ENCODE assay signal across 36 cellular contexts in the genomic region with DNA sequence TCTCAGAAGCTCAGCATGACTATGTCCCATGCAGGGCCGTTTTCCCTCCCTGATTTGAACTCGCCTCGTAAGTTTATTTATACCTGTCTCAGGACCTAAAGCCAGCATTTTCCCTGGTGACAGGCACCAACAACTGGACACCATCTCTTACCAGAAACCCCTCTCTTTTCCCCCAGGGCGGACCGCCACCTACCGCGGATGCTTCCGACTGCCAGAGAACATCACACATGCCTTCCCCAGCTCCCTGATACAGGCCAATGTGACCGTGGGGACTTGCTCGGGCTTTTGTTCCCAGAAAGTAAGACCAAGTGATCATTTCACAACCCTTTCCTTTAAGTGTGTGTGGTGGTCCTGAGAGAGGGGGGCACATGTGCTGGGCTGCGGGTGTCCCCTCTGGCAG. TPM values are rescaled to one million over a fixed set of nuclear protein-coding genes. Genes with fewer than 3 reads are reported as not detected.
"Had no signal": no experiment of that assay in that cellular context is flagged by ENCODE, and none has a peak within 500 bp of the region (broad histone marks: within the 10 kb centered on the region; RNA-seq: fewer than 3 reads in every experiment).

No MANE protein-coding gene starts in this region.

- H3K9me3 Mint-ChIP-seq: activated CD4-positive, alpha-beta memory T cell treated with anti-CD3 and anti-CD28 coated beads for 36 hours; activated CD4-positive, alpha-beta T cell treated with anti-CD3 and anti-CD28 coated beads, Interleukin-2, amount 10 ng/mL, durations not matched to agents 24 days and 14 days; activated naive CD4-positive, alpha-beta T cell treated with anti-CD3 and anti-CD28 coated beads, Interleukin-2, amount 10 ng/mL, durations not matched to agents 7 days and 5 days; activated naive CD4-positive, alpha-beta T cell treated with anti-CD3 and anti-CD28 coated beads, Interleukin-2, amount 50 U/mL, for 72 hours; activated naive CD8-positive, alpha-beta T cell treated with anti-CD3 and anti-CD28 coated beads, Interleukin-2, amount 10 ng/mL, durations not matched to agents 7 days and 5 days; activated T-helper 1 cell treated with anti-CD3 and anti-CD28 coated beads, Interleukin-12 subunit alpha, Interleukin-12 subunit beta, Interleukin-2, Interleukin-4 antibody, amounts not matched to agents 30 ng/mL and 10 ng/mL and 1 ng/mL, durations not matched to agents 14 hours and 24 hours and 36 hours; activated T-helper 2 cell treated with anti-CD3 and anti-CD28 coated beads, Interferon-gamma antibody, Interleukin-2, Interleukin-4, amounts not matched to agents 10 μg/mL and 5 μg/mL and 100 μg/mL, durations not matched to agents 14 hours and 24 hours and 36 hours; brain; dendritic cell treated with granulocyte-macrophage colony-stimulating factor and Interleukin-4, amounts not matched to agents 40 ng/mL and 50 ng/mL, for 4 days; endodermal cell; T-helper 2 cell treated with Interferon-gamma antibody and Interleukin-4, amounts not matched to agents 5 μg/mL and 100 μg/mL, for 36 hours had no signal

- H3K4me3 ChIP-seq: ascending aorta, breast epithelium, cardiac muscle cell, coronary artery, dorsolateral prefrontal cortex, esophagus muscularis mucosa, gastroesophageal sphincter had no signal

- H3K4me1 Mint-ChIP-seq: activated CD4-positive, alpha-beta T cell treated with anti-CD3 and anti-CD28 coated beads for 36 hours; activated CD4-positive, alpha-beta T cell treated with anti-CD3 and anti-CD28 coated beads, Interleukin-2, amount 10 ng/mL, durations not matched to agents 24 days and 14 days; activated CD8-positive, alpha-beta memory T cell treated with anti-CD3 and anti-CD28 coated beads, Interleukin-2, amount 10 ng/mL, durations not matched to agents 7 days and 5 days; activated naive CD4-positive, alpha-beta T cell treated with anti-CD3 and anti-CD28 coated beads, Interleukin-2, amount 10 ng/mL, durations not matched to agents 7 days and 5 days; activated naive CD8-positive, alpha-beta T cell treated with anti-CD3 and anti-CD28 coated beads, Interleukin-2, amount 10 ng/mL, durations not matched to agents 7 days and 5 days; T-helper 17 cell had no signal

- H3K36me3 Mint-ChIP-seq: activated CD4-positive, alpha-beta memory T cell treated with anti-CD3 and anti-CD28 coated beads for 36 hours; activated CD8-positive, alpha-beta memory T cell treated with anti-CD3 and anti-CD28 coated beads, Interleukin-2, amount 10 ng/mL, durations not matched to agents 7 days and 5 days; activated naive CD4-positive, alpha-beta T cell treated with anti-CD3 and anti-CD28 coated beads, Interleukin-2, amount 10 ng/mL, durations not matched to agents 7 days and 5 days; activated naive CD4-positive, alpha-beta T cell treated with anti-CD3 and anti-CD28 coated beads, Interleukin-2, amount 50 U/mL, for 72 hours; activated naive CD8-positive, alpha-beta T cell treated with anti-CD3 and anti-CD28 coated beads, Interleukin-2, amount 10 ng/mL, durations not matched to agents 7 days and 5 days had no signal

- H3K27me3 Mint-ChIP-seq: activated CD4-positive, alpha-beta T cell treated with anti-CD3 and anti-CD28 coated beads for 36 hours; activated CD4-positive, alpha-beta T cell treated with anti-CD3 and anti-CD28 coated beads, Interleukin-2, amount 10 ng/mL, durations not matched to agents 24 days and 14 days; activated CD8-positive, alpha-beta memory T cell treated with anti-CD3 and anti-CD28 coated beads, Interleukin-2, amount 10 ng/mL, durations not matched to agents 7 days and 5 days; activated naive CD8-positive, alpha-beta T cell treated with anti-CD3 and anti-CD28 coated beads, Interleukin-2, amount 10 ng/mL, durations not matched to agents 7 days and 5 days had no signal

- H3K27me3 ChIP-seq: ascending aorta, breast epithelium, dorsolateral prefrontal cortex, esophagus muscularis mucosa, foreskin keratinocyte, gastroesophageal sphincter had no signal

- H3K9me3 ChIP-seq: ascending aorta, breast epithelium, esophagus muscularis mucosa, gastroesophageal sphincter had no signal

- H3K27ac ChIP-seq: ascending aorta, breast epithelium, cardiac muscle cell, coronary artery, dorsolateral prefrontal cortex, esophagus muscularis mucosa, foreskin keratinocyte, gastroesophageal sphincter had no signal

- H3K36me3 ChIP-seq: ascending aorta, breast epithelium, cardiac muscle cell had no signal

- H3K4me3 Mint-ChIP-seq: activated CD4-positive, alpha-beta memory T cell treated with anti-CD3 and anti-CD28 coated beads for 36 hours; activated CD4-positive, alpha-beta T cell treated with anti-CD3 and anti-CD28 coated beads for 36 hours; activated CD4-positive, alpha-beta T cell treated with anti-CD3 and anti-CD28 coated beads, Interleukin-2, amount 10 ng/mL, durations not matched to agents 24 days and 14 days; activated CD8-positive, alpha-beta memory T cell treated with anti-CD3 and anti-CD28 coated beads, Interleukin-2, amount 10 ng/mL, durations not matched to agents 7 days and 5 days; activated CD8-positive, alpha-beta T cell treated with anti-CD3 and anti-CD28 coated beads, Interleukin-2, amount 10 ng/mL, durations not matched to agents 7 days and 5 days; activated naive CD4-positive, alpha-beta T cell treated with anti-CD3 and anti-CD28 coated beads, Interleukin-2, amount 10 ng/mL, durations not matched to agents 7 days and 5 days; activated naive CD8-positive, alpha-beta T cell treated with anti-CD3 and anti-CD28 coated beads, Interleukin-2, amount 10 ng/mL, durations not matched to agents 7 days and 5 days; activated T-helper 1 cell treated with anti-CD3 and anti-CD28 coated beads, Interleukin-12 subunit alpha, Interleukin-12 subunit beta, Interleukin-2, Interleukin-4 antibody, amounts not matched to agents 30 ng/mL and 10 ng/mL and 1 ng/mL, durations not matched to agents 14 hours and 24 hours and 36 hours; brain; dendritic cell treated with granulocyte-macrophage colony-stimulating factor and Interleukin-4, amounts not matched to agents 40 ng/mL and 50 ng/mL, for 4 days; endodermal cell; T-helper 17 cell; T-helper 2 cell treated with Interferon-gamma antibody and Interleukin-4, amounts not matched to agents 5 μg/mL and 100 μg/mL, for 36 hours had no signal

- ATAC-seq: activated CD4-positive, alpha-beta T cell treated with anti-CD3 and anti-CD28 coated beads for 36 hours; activated CD8-positive, alpha-beta memory T cell treated with anti-CD3 and anti-CD28 coated beads, Interleukin-2, amount 10 ng/mL, durations not matched to agents 7 days and 5 days; activated CD8-positive, alpha-beta T cell treated with anti-CD3 and anti-CD28 coated beads, Interleukin-2, amount 10 ng/mL, durations not matched to agents 7 days and 5 days; activated naive CD4-positive, alpha-beta T cell treated with anti-CD3 and anti-CD28 coated beads, Interleukin-2, amount 50 U/mL, for 72 hours; foreskin keratinocyte; gastroesophageal sphincter; T-helper 17 cell had no signal

- H3K4me1 ChIP-seq: ascending aorta, breast epithelium, foreskin keratinocyte, gastroesophageal sphincter had no signal

- DNase-seq: activated CD4-positive, alpha-beta memory T cell treated with anti-CD3 and anti-CD28 coated beads for 36 hours; activated CD4-positive, alpha-beta T cell treated with anti-CD3 and anti-CD28 coated beads for 36 hours; activated CD4-positive, alpha-beta T cell treated with anti-CD3 and anti-CD28 coated beads, Interleukin-2, amount 10 ng/mL, durations not matched to agents 24 days and 14 days; activated CD4-positive, CD25-positive, alpha-beta regulatory T cell; activated CD4-positive, CD25-positive, alpha-beta regulatory T cell treated with anti-CD3 and anti-CD28 coated beads, Interleukin-2, amount 50 U/mL, for 72 hours; activated CD8-positive, alpha-beta memory T cell treated with anti-CD3 and anti-CD28 coated beads, Interleukin-2, amount 10 ng/mL, durations not matched to agents 7 days and 5 days; activated CD8-positive, alpha-beta memory T cell treated with anti-CD3 and anti-CD28 coated beads, Interleukin-2, amount 50 U/mL, for 4 hours; activated CD8-positive, alpha-beta T cell treated with anti-CD3 and anti-CD28 coated beads, Interleukin-2, amount 10 ng/mL, durations not matched to agents 7 days and 5 days; activated gamma-delta T cell; activated naive CD4-positive, alpha-beta T cell; activated naive CD4-positive, alpha-beta T cell treated with anti-CD3 and anti-CD28 coated beads, Interleukin-2, amount 10 ng/mL, durations not matched to agents 7 days and 5 days; activated naive CD8-positive, alpha-beta T cell treated with anti-CD3 and anti-CD28 coated beads, Interleukin-2, amount 10 ng/mL, durations not matched to agents 7 days and 5 days; activated T-cell treated with anti-CD3 and anti-CD28 coated beads, Interleukin-2, amount 50 U/mL, for 1 hour; activated T-cell treated with anti-CD3 and anti-CD28 coated beads, Interleukin-2, amount 50 U/mL, for 48 hours; central memory CD4-positive, alpha-beta T cell; cerebellar nuclear complex; effector memory CD4-positive, alpha-beta T cell; endodermal cell; erythroblast; foreskin keratinocyte; T-helper 1 cell; T-helper 17 cell; T1000 had no signal

- H3K27ac Mint-ChIP-seq: activated CD4-positive, alpha-beta memory T cell treated with anti-CD3 and anti-CD28 coated beads for 36 hours; activated CD4-positive, alpha-beta T cell treated with anti-CD3 and anti-CD28 coated beads for 36 hours; activated CD4-positive, alpha-beta T cell treated with anti-CD3 and anti-CD28 coated beads, Interleukin-2, amount 10 ng/mL, durations not matched to agents 24 days and 14 days; activated CD8-positive, alpha-beta memory T cell treated with anti-CD3 and anti-CD28 coated beads, Interleukin-2, amount 10 ng/mL, durations not matched to agents 7 days and 5 days; activated CD8-positive, alpha-beta T cell treated with anti-CD3 and anti-CD28 coated beads, Interleukin-2, amount 10 ng/mL, durations not matched to agents 7 days and 5 days; activated naive CD4-positive, alpha-beta T cell treated with anti-CD3 and anti-CD28 coated beads, Interleukin-2, amount 50 U/mL, for 72 hours; activated naive CD8-positive, alpha-beta T cell treated with anti-CD3 and anti-CD28 coated beads, Interleukin-2, amount 10 ng/mL, durations not matched to agents 7 days and 5 days; activated T-helper 1 cell treated with anti-CD3 and anti-CD28 coated beads, Interleukin-12 subunit alpha, Interleukin-12 subunit beta, Interleukin-2, Interleukin-4 antibody, amounts not matched to agents 30 ng/mL and 10 ng/mL and 1 ng/mL, durations not matched to agents 14 hours and 24 hours and 36 hours; activated T-helper 2 cell treated with anti-CD3 and anti-CD28 coated beads, Interferon-gamma antibody, Interleukin-2, Interleukin-4, amounts not matched to agents 10 μg/mL and 5 μg/mL and 100 μg/mL, durations not matched to agents 14 hours and 24 hours and 36 hours; dendritic cell treated with granulocyte-macrophage colony-stimulating factor and Interleukin-4, amounts not matched to agents 40 ng/mL and 50 ng/mL, for 4 days; endodermal cell; T-helper 17 cell; T-helper 2 cell treated with Interferon-gamma antibody and Interleukin-4, amounts not matched to agents 5 μg/mL and 100 μg/mL, for 36 hours had no signal

RNA-seq across cellular contexts. Expression of gene WSCD1, which starts 24.7 kb away (rescaled TPM):
- total RNA-seq: activated CD4-positive, alpha-beta T cell treated with anti-CD3 and anti-CD28 coated beads, Interleukin-2, amount 10 ng/mL, durations not matched to agents 24 days and 14 days; activated CD8-positive, alpha-beta T cell treated with anti-CD3 and anti-CD28 coated beads, Interleukin-2, amount 10 ng/mL, durations not matched to agents 7 days and 5 days; activated naive CD8-positive, alpha-beta T cell treated with anti-CD3 and anti-CD28 coated beads, Interleukin-2, amount 10 ng/mL, durations not matched to agents 7 days and 5 days; foreskin keratinocyte had no signal
- polyA plus RNA-seq: foreskin keratinocyte had no signal
